Comparison of ENCODE assay signal across 15 cellular contexts in genomic region chr7:142584765-142585164, GRCh38.
"Had no signal": no experiment of that assay in that cellular context is flagged by ENCODE, and none has a peak within 500 bp of the region (broad histone marks: within the 10 kb centered on the region; RNA-seq: fewer than 3 reads in every experiment).

No MANE protein-coding gene starts in this region.

- H3K27ac ChIP-seq: tibial artery, uterus had no signal

- DNase-seq: activated CD4-positive, alpha-beta T cell treated with anti-CD3 and anti-CD28 coated beads, Interleukin-2, amount 50 U/mL, for 4 hours; activated effector memory CD4-positive, alpha-beta T cell treated with anti-CD3 and anti-CD28 coated beads, Interleukin-2, amount 50 U/mL, for 16 hours; activated T-cell treated with anti-CD3 and anti-CD28 coated beads, Interleukin-2, amount 50 U/mL, for 24 hours; hypothalamus; left cardiac atrium; mucosa of descending colon; nucleus accumbens; right cardiac atrium; tibial artery; uterus had no signal

- H3K4me2 ChIP-seq: smooth muscle cell had no signal

- H3K9me3 ChIP-seq: mucosa of descending colon, tibial artery, uterus had no signal

- H3K36me3 ChIP-seq: tibial artery, uterus had no signal

- H3K4me3 ChIP-seq: lung, mucosa of descending colon, smooth muscle cell, tibial artery, uterus had no signal

- ATAC-seq: activated CD4-positive, CD25-positive, alpha-beta regulatory T cell treated with anti-CD3 and anti-CD28 coated beads, Interleukin-2, amount 50 U/mL, for 24 hours; activated naive CD4-positive, alpha-beta T cell treated with anti-CD3 and anti-CD28 coated beads, Interleukin-2, amount 50 U/mL, for 72 hours; left cardiac atrium; mucosa of descending colon; natural killer cell treated with Interleukin-12 subunit alpha and Interleukin-12 subunit beta and Interleukin-15 and Interleukin-18, amount 100 ng/mL, for 72 hours; right cardiac atrium had no signal

- H3K4me1 ChIP-seq: tibial artery, uterus had no signal

- H3K27me3 ChIP-seq: tibial artery, uterus had no signal
